ENCODE assay signal across 8 cellular contexts in the genomic region with DNA sequence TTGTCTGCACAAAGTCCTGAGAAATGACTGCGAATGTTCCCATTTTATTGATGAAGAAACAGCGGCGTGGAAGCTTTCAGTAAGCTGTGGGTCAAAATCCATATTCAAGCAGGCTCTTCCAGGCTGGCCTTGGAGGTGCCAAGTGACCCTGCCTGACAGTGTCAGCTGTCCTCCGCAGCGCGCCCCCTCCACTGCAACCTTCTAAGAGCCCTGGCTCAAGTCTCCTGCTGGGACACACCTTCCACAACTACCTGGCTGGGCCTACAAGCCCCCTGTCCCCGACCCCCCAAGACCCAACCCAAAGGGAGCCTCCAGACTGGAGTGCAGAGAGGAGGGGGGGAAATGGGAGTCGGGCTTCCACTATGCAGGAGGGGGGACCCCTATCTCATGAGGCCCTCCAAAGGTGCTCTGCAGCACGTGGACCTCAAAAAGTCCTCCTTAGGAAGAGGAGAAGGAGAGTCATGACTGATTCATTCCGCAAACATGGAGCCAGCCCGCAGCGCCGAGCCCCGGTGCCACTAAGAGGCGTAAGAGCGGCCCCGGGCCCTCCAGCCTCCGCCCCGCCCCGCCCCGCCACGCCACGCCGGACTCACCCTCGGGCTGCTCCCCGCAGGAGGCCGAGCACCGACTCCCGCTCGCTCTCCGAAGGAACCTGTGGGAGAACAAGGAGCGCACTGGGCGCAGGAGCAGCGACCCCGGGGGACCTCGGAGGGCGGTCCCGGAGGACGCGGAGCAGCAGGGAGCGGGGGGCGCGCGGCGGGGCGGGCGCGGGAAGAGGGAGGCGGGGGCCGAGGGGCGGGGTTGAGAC. TPM values are rescaled to one million over a fixed set of nuclear protein-coding genes. Genes with fewer than 3 reads are reported as not detected.
DNase-seq lines count a peak whose midpoint lies in the region; ATAC-seq and TF ChIP-seq lines count a peak whose summit lies in the region.

No MANE protein-coding gene starts in this region.

- H3K27me3 ChIP-seq in BLaER1 (peaks cover 4% of the 10 kb centered on the region; the same call in 1 of the 2 replicates), upper lobe of right lung (no peaks in the 10 kb centered on the region)

- peaks cover 36% of the 10 kb centered on the region for H3K27me3 Mint-ChIP-seq in WTC11 (ENCODE audit: low read depth)

- peak overlapping the region; percentile 73 for H3K9ac ChIP-seq in BLaER1

- H3K4me2 ChIP-seq in BLaER1, result peak overlapping the region; percentile 97

- no peak for TF ChIP-seq CTCF in WTC11 (IDR thresholded peaks at IDR 0.05)
- TF ChIP-seq CTCF in upper lobe of right lung (IDR thresholded peaks at IDR 0.05), result no peak

- peak overlapping the region; percentile 73 for H3K4me3 ChIP-seq in BLaER1
- peak overlapping the region; percentile 64 for H3K4me3 ChIP-seq in upper lobe of right lung

- peaks cover 10% of the 10 kb centered on the region for H3K9me3 Mint-ChIP-seq in WTC11

- H3K36me3 ChIP-seq in BLaER1 (peaks cover 12% of the 10 kb centered on the region; the same call in 1 of the 2 replicates), upper lobe of right lung (no peaks in the 10 kb centered on the region)

- CTCF ChIA-PET in WTC11 (lab: Charles Lee), result interaction anchor here (0.9 to 7.8 kb wide), 3 partner anchors 9 to 73 kb away, joined by 3 to 45 read pairs (median 4); partner anchors contain the start of gene CD300LG

- no peak overlapping the region for H3K27ac Mint-ChIP-seq in WTC11

- H3K9me3 ChIP-seq in BLaER1 (no peaks in the 10 kb centered on the region), upper lobe of right lung (no peaks in the 10 kb centered on the region)

- POLR2A ChIA-PET in WTC11 (lab: Charles Lee), result no interaction called here

- no peaks in the 10 kb centered on the region for H4K20me1 ChIP-seq in BLaER1

- peaks cover 26% of the 10 kb centered on the region for H3K4me1 Mint-ChIP-seq in WTC11

- H3K4me1 ChIP-seq in BLaER1 (peaks cover 13% of the 10 kb centered on the region; the same call in 1 of the 2 replicates), upper lobe of right lung (peaks cover 25% of the 10 kb centered on the region)

- intact Hi-C loops in upper lobe of right lung (cut with DNase I), result no loop called here

- H3K36me3 Mint-ChIP-seq in WTC11, result peaks cover 20% of the 10 kb centered on the region

- peak; percentile 45 for DNase-seq in HS-5 (ENCODE audit: low read depth)
- DNase-seq in WTC11 (ENCODE audit: low spot score), result peak; percentile 40
- peak; percentile 72 for DNase-seq in myocyte (ENCODE audit: low read depth)
- peak; percentile 82 for DNase-seq in upper lobe of right lung

- H3K4me3 Mint-ChIP-seq in WTC11, result peak overlapping the region; percentile 81

- 0 out of 2 replicates have a peak overlapping the region, but pooled peaks have one; percentile 9 for H3K27ac ChIP-seq in BLaER1
- peak overlapping the region; percentile 60 for H3K27ac ChIP-seq in upper lobe of right lung

- ATAC-seq in WTC11 (peak; percentile 36), esophagus mucosa (peak; percentile 72), upper lobe of right lung (peak; percentile 71), HG02623 (IDR thresholded peaks at IDR 0.05; ENCODE audit: unreplicated experiment) (no peak), GM19351 (IDR thresholded peaks at IDR 0.05; ENCODE audit: unreplicated experiment) (no peak)

TF ChIP-seq in WTC11, 78 proteins besides CTCF, POLR2A, EP300 and RAD21:
- no peak for TF ChIP-seq ZNF232 (CRISPR knock-in tag; IDR thresholded peaks at IDR 0.05)
- peak; percentile 28 for TF ChIP-seq MAX (CRISPR knock-in tag; IDR thresholded peaks at IDR 0.05)

RNA-seq across cellular contexts. Expression of gene MPP3, which starts 0.6 kb away (rescaled TPM):
- total RNA-seq in WTC11 (2021), result 9.2 to 11.3 TPM (median 10.3 TPM) in 3 replicates
- total RNA-seq in esophagus mucosa, result 2.8 TPM
- total RNA-seq in myocyte, result 5.4 and 5.5 TPM in 2 replicates
- polyA plus RNA-seq in myocyte (2012), result 4.2 TPM
- 28.6 TPM for total RNA-seq in upper lobe of right lung

RNA-seq across cellular contexts. Expression of gene CD300LG, which starts 14.6 kb away (rescaled TPM):
- total RNA-seq in WTC11 (2021) (not detected in 3 replicates), esophagus mucosa (0.28 TPM), myocyte (not detected in 2 replicates), upper lobe of right lung (0.81 TPM)
- not detected for polyA plus RNA-seq in myocyte (2012)

RNA-seq across cellular contexts. Expression of gene CFAP97D1, which starts 52.1 kb away (rescaled TPM):
- total RNA-seq in WTC11 (2021) (0.09 to 0.14 TPM (median 0.13 TPM) in 3 replicates), esophagus mucosa (not detected), myocyte (not detected in 2 replicates), upper lobe of right lung (not detected)
- polyA plus RNA-seq in myocyte (2012), result not detected

RNA-seq across cellular contexts. Expression of gene DUSP3, which starts 53.6 kb away (rescaled TPM):
- total RNA-seq in WTC11 (2021) (28.4 to 31.5 TPM (median 30.0 TPM) in 3 replicates), esophagus mucosa (36.3 TPM), myocyte (103 and 104 TPM in 2 replicates), upper lobe of right lung (100.0 TPM)
- 64.1 TPM for polyA plus RNA-seq in myocyte (2012)

Comparison
In these comparisons a context has a peak if more than half of its experiments do, and no peak if none do; other contexts are left out.
1. ATAC-seq: peak in WTC11 (single experiment), esophagus mucosa (single experiment) and upper lobe of right lung (single experiment); none in HG02623 (single experiment) and GM19351 (single experiment).
2. Peak in every context shown above with its lines, with median percentiles within 50 percentile points of each other: DNase-seq.